10 cellular contexts compared by ENCODE assay signal in genomic region chr1:51736702-51737101, GRCh38.
DNase-seq lines count a peak whose midpoint lies in the region; ATAC-seq and TF ChIP-seq lines count a peak whose summit lies in the region.
"Had no signal": no experiment of that assay in that cellular context is flagged by ENCODE, and none has a peak within 500 bp of the region (broad histone marks: within the 10 kb centered on the region; RNA-seq: fewer than 3 reads in every experiment).

No MANE protein-coding gene starts in this region.

- H3K9me3 Mint-ChIP-seq in Calu3 (ENCODE audit: low read depth, unreplicated experiment) (no peaks in the 10 kb centered on the region), mesothelial cell of epicardium (no peaks in the 10 kb centered on the region)
- no peaks in the 10 kb centered on the region for H3K9me3 Mint-ChIP-seq in activated CD4-positive, alpha-beta memory T cell treated with anti-CD3 and anti-CD28 coated beads for 36 hours
- H3K9me3 Mint-ChIP-seq: dendritic cell treated with granulocyte-macrophage colony-stimulating factor and Interleukin-4, amounts not matched to agents 40 ng/mL and 50 ng/mL, for 4 days had no signal

- peaks cover 95% of the 10 kb centered on the region for H3K79me2 ChIP-seq in Loucy (ENCODE audit: insufficient read depth, low read length)

- H3K9me3 ChIP-seq in Loucy (ENCODE audit: insufficient read depth, low read depth, low read length), result no peaks in the 10 kb centered on the region
- no peaks in the 10 kb centered on the region for H3K9me3 ChIP-seq in breast epithelium

- CTCF ChIA-PET in Calu3 (lab: Charles Lee), result no interaction called here
- CTCF ChIA-PET in activated CD4-positive, alpha-beta memory T cell treated with anti-CD3 and anti-CD28 coated beads for 36 hours (lab: Charles Lee), result no interaction called here

- intact Hi-C loops in Calu3 (cut with micrococcal nuclease; ENCODE audit: unreplicated experiment), result loop anchor here (5.0 kb wide), 1 partner anchor 99 kb away; no protein-coding TSS in a partner anchor
- intact Hi-C loops in breast epithelium (cut with DNase I; ENCODE audit: low total_unique reads), result no loop called here
- intact Hi-C loops in activated CD4-positive, alpha-beta memory T cell treated with anti-CD3 and anti-CD28 coated beads for 36 hours (cut with micrococcal nuclease), result no loop called here

- H3K9ac ChIP-seq in Loucy (ENCODE audit: low read depth, low read length, poor library complexity, severe bottlenecking), result no peak overlapping the region

- H3F3A ChIP-seq in Loucy (ENCODE audit: low read depth), result no peaks in the 10 kb centered on the region

- H3K36me3 Mint-ChIP-seq in Calu3 (ENCODE audit: insufficient read depth, unreplicated experiment), result no peaks in the 10 kb centered on the region
- peaks cover under 1% of the 10 kb centered on the region for H3K36me3 Mint-ChIP-seq in mesothelial cell of epicardium
- no peaks in the 10 kb centered on the region for H3K36me3 Mint-ChIP-seq in activated CD4-positive, alpha-beta memory T cell treated with anti-CD3 and anti-CD28 coated beads for 36 hours

- TF ChIP-seq POLR2A in breast epithelium (IDR thresholded peaks at IDR 0.05), result no peak

- H3K36me3 ChIP-seq in Loucy (ENCODE audit: insufficient read depth, low read length) (no peaks in the 10 kb centered on the region), breast epithelium (no peaks in the 10 kb centered on the region)

- ATAC-seq in HG02588 (IDR thresholded peaks at IDR 0.05; ENCODE audit: unreplicated experiment), result no peak

- peak; percentile 45 for DNase-seq in Calu3
- DNase-seq in breast epithelium (ENCODE audit: low spot score in 2 of 2), result no peak
- DNase-seq in mesothelial cell of epicardium (ENCODE audit: low spot score in 2 of 2, unreplicated experiment in 2 of 2), result no peak
- no peak for DNase-seq in activated CD4-positive, alpha-beta memory T cell treated with anti-CD3 and anti-CD28 coated beads for 36 hours
- no peak for DNase-seq in NCI-H146 (lab: John Stamatoyannopoulos, UW)
- no peak for DNase-seq in AG08395 (ENCODE audit: low spot score)
- DNase-seq: NCI-H2029 had no signal

- H3K27ac ChIP-seq in breast epithelium, result peak overlapping the region; percentile 10 to 12

- H3K4me3 ChIP-seq in Loucy (ENCODE audit: low read length, poor library complexity, severe bottlenecking) (peak overlapping the region; percentile 53), breast epithelium (no peak overlapping the region)

- H2AFZ ChIP-seq in Loucy (ENCODE audit: low read length), result no peak overlapping the region

- peak overlapping the region; percentile 95 for H3K4me2 ChIP-seq in Loucy (ENCODE audit: low read depth, low read length, poor library complexity, severe bottlenecking)

- H3K4me1 Mint-ChIP-seq in Calu3 (ENCODE audit: low read depth, unreplicated experiment) (peaks cover 67% of the 10 kb centered on the region), mesothelial cell of epicardium (peaks cover 81% of the 10 kb centered on the region)
- peaks cover 59% of the 10 kb centered on the region for H3K4me1 Mint-ChIP-seq in activated CD4-positive, alpha-beta memory T cell treated with anti-CD3 and anti-CD28 coated beads for 36 hours (ENCODE audit: low read depth)

- H3K27me3 Mint-ChIP-seq in Calu3 (ENCODE audit: unreplicated experiment) (no peaks in the 10 kb centered on the region), mesothelial cell of epicardium (ENCODE audit: low read depth) (no peaks in the 10 kb centered on the region)
- H3K27me3 Mint-ChIP-seq in activated CD4-positive, alpha-beta memory T cell treated with anti-CD3 and anti-CD28 coated beads for 36 hours, result no peaks in the 10 kb centered on the region
- H3K27me3 Mint-ChIP-seq: dendritic cell treated with granulocyte-macrophage colony-stimulating factor and Interleukin-4, amounts not matched to agents 40 ng/mL and 50 ng/mL, for 4 days had no signal

- POLR2A ChIA-PET in activated CD4-positive, alpha-beta memory T cell treated with anti-CD3 and anti-CD28 coated beads for 36 hours (lab: Charles Lee), result no interaction called here

- no peaks in the 10 kb centered on the region for H3K27me3 ChIP-seq in Loucy (ENCODE audit: insufficient read depth, low read length, poor library complexity, severe bottlenecking)
- H3K27me3 ChIP-seq in breast epithelium, result no peaks in the 10 kb centered on the region

- no peaks in the 10 kb centered on the region for H3K9me2 ChIP-seq in Loucy (replicated peaks; ENCODE audit: low read depth, low read length)

- H3K4me1 ChIP-seq in Loucy (ENCODE audit: insufficient read depth, low read length, poor library complexity, severe bottlenecking), result peaks cover 64% of the 10 kb centered on the region
- H3K4me1 ChIP-seq in breast epithelium, result peaks cover 0 to 25% of the 10 kb centered on the region in 2 donors

- BruUV-seq in Calu3 (replicated peaks; lab: Mats Ljungman, UMichigan), result no TSS peak

- H3K27ac Mint-ChIP-seq in Calu3 (ENCODE audit: unreplicated experiment) (peak overlapping the region; percentile 76), mesothelial cell of epicardium (peak overlapping the region; percentile 62)
- H3K27ac Mint-ChIP-seq in activated CD4-positive, alpha-beta memory T cell treated with anti-CD3 and anti-CD28 coated beads for 36 hours, result no peak overlapping the region
- H3K27ac Mint-ChIP-seq: dendritic cell treated with granulocyte-macrophage colony-stimulating factor and Interleukin-4, amounts not matched to agents 40 ng/mL and 50 ng/mL, for 4 days had no signal

- peaks cover 53% of the 10 kb centered on the region for H4K20me1 ChIP-seq in Loucy (ENCODE audit: insufficient read depth, low read length, poor library complexity, severe bottlenecking)

- TF ChIP-seq CTCF in Calu3 (IDR thresholded peaks at IDR 0.05; ENCODE audit: unreplicated experiment) (no peak), Loucy (conservative IDR thresholded peaks at IDR 0.05; ENCODE audit: low read length) (no peak), breast epithelium (IDR thresholded peaks at IDR 0.05) (no peak), mesothelial cell of epicardium (IDR thresholded peaks at IDR 0.05; ENCODE audit: unreplicated experiment) (no peak)

- peak overlapping the region; percentile 43 for H3K4me3 Mint-ChIP-seq in Calu3 (ENCODE audit: low read depth, unreplicated experiment)
- H3K4me3 Mint-ChIP-seq in mesothelial cell of epicardium, result no peak overlapping the region
- no peak overlapping the region for H3K4me3 Mint-ChIP-seq in activated CD4-positive, alpha-beta memory T cell treated with anti-CD3 and anti-CD28 coated beads for 36 hours
- H3K4me3 Mint-ChIP-seq: dendritic cell treated with granulocyte-macrophage colony-stimulating factor and Interleukin-4, amounts not matched to agents 40 ng/mL and 50 ng/mL, for 4 days had no signal
